Comparison of ENCODE assay signal across 7 cellular contexts in the genomic region with DNA sequence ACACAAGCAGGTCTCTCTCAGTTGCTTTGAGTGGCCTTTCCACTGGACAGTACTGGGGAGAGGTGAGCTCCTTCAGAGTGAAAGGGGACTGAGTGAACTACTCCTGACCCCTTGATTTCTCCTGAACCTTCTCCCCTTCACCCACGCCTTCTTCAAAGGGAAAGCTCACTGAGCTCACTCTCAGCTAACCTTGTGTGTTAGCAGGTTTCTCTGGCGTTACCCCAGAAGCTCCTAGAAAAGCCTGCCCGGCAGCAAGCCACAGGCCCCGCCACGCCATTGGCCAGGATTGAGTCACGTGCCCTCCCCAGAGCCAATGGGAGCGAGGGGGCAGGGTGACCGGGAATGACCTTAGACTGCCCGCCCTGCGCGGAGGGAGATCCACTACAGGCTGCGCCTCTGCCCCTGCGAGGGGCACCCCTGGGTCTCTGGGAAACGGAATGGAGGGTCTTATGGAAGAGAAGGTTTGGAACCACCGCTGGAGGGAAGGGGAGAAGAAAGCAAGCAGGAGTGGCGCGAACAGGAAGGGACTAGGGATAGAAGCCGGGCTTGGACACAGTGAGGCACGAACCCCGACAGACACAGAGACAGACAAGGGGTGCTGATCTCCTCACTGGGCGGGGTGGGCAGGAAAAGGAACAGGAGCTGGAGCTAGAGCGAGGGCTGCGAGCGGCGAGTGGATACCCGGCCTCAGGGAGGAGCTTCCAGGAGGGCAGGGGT. TPM values are rescaled to one million over a fixed set of nuclear protein-coding genes. Genes with fewer than 3 reads are reported as not detected.
DNase-seq lines count a peak whose midpoint lies in the region; ATAC-seq and TF ChIP-seq lines count a peak whose summit lies in the region.

No MANE protein-coding gene starts in this region.

- H3K36me3 Mint-ChIP-seq in activated CD4-positive, alpha-beta T cell treated with anti-CD3 and anti-CD28 coated beads for 36 hours (ENCODE audit: low read depth), result peaks cover 12% of the 10 kb centered on the region

- H3K27ac Mint-ChIP-seq in activated CD4-positive, alpha-beta T cell treated with anti-CD3 and anti-CD28 coated beads for 36 hours, result peak overlapping the region; percentile 99

- no peaks in the 10 kb centered on the region for H3K27me3 ChIP-seq in kidney epithelial cell (ENCODE audit: control insufficient read depth, insufficient read depth, low read length)

- H3K4me3 Mint-ChIP-seq in activated CD4-positive, alpha-beta T cell treated with anti-CD3 and anti-CD28 coated beads for 36 hours, result peak overlapping the region; percentile 90

- peak; percentile 36 for DNase-seq in NCI-H2107 treated with DMSO at 0.1 percent for 48 hours (lab: John Stamatoyannopoulos, UW; ENCODE audit: unreplicated experiment)
- DNase-seq in activated CD4-positive, alpha-beta T cell treated with anti-CD3 and anti-CD28 coated beads for 36 hours, result peak; percentile 94
- peak; percentile 91 for DNase-seq in choroid plexus epithelial cell (ENCODE audit: low read depth)
- DNase-seq in kidney epithelial cell (ENCODE audit: low read depth), result peak; percentile 66
- peak; percentile 66 for DNase-seq in stimulated activated CD4-positive, alpha-beta T cell treated with anti-CD3 and anti-CD28 coated beads, Interleukin-1b, Interleukin-23, amount 100 ng/mL, for 1 hour (ENCODE audit: low read depth in 2 of 2)

- intact Hi-C loops in activated CD4-positive, alpha-beta T cell treated with anti-CD3 and anti-CD28 coated beads for 36 hours (cut with DNase I, micrococcal nuclease), result loop anchor here (1.0 kb wide), 5 partner anchors 16 to 137 kb away; a partner anchor contains a TSS

- H3K4me1 Mint-ChIP-seq in activated CD4-positive, alpha-beta T cell treated with anti-CD3 and anti-CD28 coated beads for 36 hours, result peaks cover 20% of the 10 kb centered on the region

- CTCF ChIA-PET in activated CD4-positive, alpha-beta T cell treated with anti-CD3 and anti-CD28 coated beads for 36 hours (lab: Charles Lee), result interaction anchor here (1.0 to 1.6 kb wide), 4 partner anchors 15 to 226 kb away, joined by 3 to 7 read pairs (median 4); no protein-coding TSS in a partner anchor

- no peaks in the 10 kb centered on the region for H3K27me3 Mint-ChIP-seq in activated CD4-positive, alpha-beta T cell treated with anti-CD3 and anti-CD28 coated beads for 36 hours

- H3K4me3 ChIP-seq in choroid plexus epithelial cell (ENCODE audit: low read depth, low read length), result peak overlapping the region; percentile 79
- H3K4me3 ChIP-seq in kidney epithelial cell (ENCODE audit: low read depth, low read length), result peak overlapping the region; percentile 51

- POLR2A ChIA-PET in activated CD4-positive, alpha-beta T cell treated with anti-CD3 and anti-CD28 coated beads for 36 hours (lab: Charles Lee), result interaction anchor here (1.4 to 1.8 kb wide), 3 partner anchors 16 to 137 kb away, joined by 4 to 13 read pairs (median 4); a partner anchor contains a TSS

- ATAC-seq in GM18508 (IDR thresholded peaks at IDR 0.05; ENCODE audit: insufficient read depth, unreplicated experiment) (peak; percentile 82), HG02943 (IDR thresholded peaks at IDR 0.05; ENCODE audit: low read depth, unreplicated experiment) (peak; percentile 80)
- peak; percentile 99 for ATAC-seq in activated CD4-positive, alpha-beta T cell treated with anti-CD3 and anti-CD28 coated beads for 36 hours

- H3K36me3 ChIP-seq in kidney epithelial cell (ENCODE audit: control insufficient read depth, insufficient read depth, low read length), result no peaks in the 10 kb centered on the region

- no peak for TF ChIP-seq CTCF in choroid plexus epithelial cell (conservative IDR thresholded peaks at IDR 0.05; ENCODE audit: low read depth, low read length)
- no peak for TF ChIP-seq CTCF in kidney epithelial cell (IDR thresholded peaks at IDR 0.05; ENCODE audit: insufficient read depth, low read length, poor library complexity, severe bottlenecking)

- H3K9me3 Mint-ChIP-seq in activated CD4-positive, alpha-beta T cell treated with anti-CD3 and anti-CD28 coated beads for 36 hours (ENCODE audit: low read depth), result no peaks in the 10 kb centered on the region

RNA-seq across cellular contexts. Expression of a gene that starts 17.4 kb away (rescaled TPM):
- 100 to 1,000 TPM; 130 to 175 TPM for total RNA-seq in activated CD4-positive, alpha-beta T cell treated with anti-CD3 and anti-CD28 coated beads for 36 hours
- total RNA-seq in kidney epithelial cell, result 96.9 and 104 TPM in 2 replicates

RNA-seq across cellular contexts. Expression of a gene that starts 57.3 kb away (rescaled TPM):
- 10 to 100 TPM; 23.9 to 25.4 TPM for total RNA-seq in activated CD4-positive, alpha-beta T cell treated with anti-CD3 and anti-CD28 coated beads for 36 hours
- 13.1 and 13.4 TPM in 2 replicates for total RNA-seq in kidney epithelial cell

Comparison
In these comparisons a context has a peak if more than half of its experiments do, and no peak if none do; other contexts are left out.
1. Peak in every context shown above with its lines: DNase-seq, ATAC-seq and H3K4me3 ChIP-seq.
2. DNase-seq: peak in every context shown above with its lines; median percentile 94 in activated CD4-positive, alpha-beta T cell treated with anti-CD3 and anti-CD28 coated beads for 36 hours; 91 in choroid plexus epithelial cell; 66 in kidney epithelial cell; 66 in stimulated activated CD4-positive, alpha-beta T cell treated with anti-CD3 and anti-CD28 coated beads, Interleukin-1b, Interleukin-23, amount 100 ng/mL, for 1 hour; 36 in NCI-H2107 treated with DMSO at 0.1 percent for 48 hours.